ENCODE assay signal across 8 cellular contexts in the genomic region with DNA sequence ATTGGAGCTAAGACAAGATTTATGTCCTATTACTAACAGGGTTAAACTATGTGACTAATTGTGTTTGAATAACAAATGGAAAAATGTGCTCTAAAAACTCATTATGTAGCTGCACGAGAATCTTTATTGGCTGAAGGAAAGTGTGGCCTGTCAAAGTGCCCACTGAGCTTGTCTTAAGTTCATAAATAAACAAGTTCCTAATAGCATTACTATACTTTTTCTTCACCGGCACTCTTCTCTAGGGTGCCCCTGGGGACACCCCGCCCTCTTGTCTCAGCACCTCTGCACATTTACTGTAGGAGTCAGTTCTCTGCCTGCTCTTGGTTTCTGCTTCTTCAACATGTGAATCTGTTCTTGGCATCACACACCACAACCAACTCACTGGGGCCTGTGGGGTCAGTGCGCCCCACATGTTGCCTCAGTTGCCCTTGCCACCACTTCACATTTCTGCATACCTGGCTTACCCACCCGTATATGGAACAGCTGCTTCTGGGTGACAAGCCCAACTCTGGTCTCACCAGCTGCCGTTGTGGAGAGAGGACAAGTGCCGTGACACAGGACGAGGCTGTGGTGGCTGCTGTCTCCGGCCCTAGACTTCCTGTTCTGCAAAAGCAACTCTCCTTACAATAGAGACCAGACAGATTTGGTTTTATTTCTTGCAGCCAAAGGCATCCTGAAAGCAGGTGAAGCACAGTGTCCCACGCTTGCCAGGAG.
DNase-seq lines count a peak whose midpoint lies in the region; ATAC-seq and TF ChIP-seq lines count a peak whose summit lies in the region.

No MANE protein-coding gene starts in this region.

- peaks cover 49% of the 10 kb centered on the region for H3K4me1 Mint-ChIP-seq in activated naive CD8-positive, alpha-beta T cell (ENCODE audit: low read depth)
- peaks cover 49% of the 10 kb centered on the region for H3K4me1 Mint-ChIP-seq in activated naive CD8-positive, alpha-beta T cell treated with anti-CD3 and anti-CD28 coated beads for 36 hours
- peaks cover 45% of the 10 kb centered on the region for H3K4me1 Mint-ChIP-seq in T-helper 17 cell
- H3K4me1 Mint-ChIP-seq in stimulated activated naive CD8-positive, alpha-beta T cell treated with anti-CD3 and anti-CD28 coated beads, Interleukin-15, amount 100 ng/mL, for 72 hours, result peaks cover 68% of the 10 kb centered on the region

- no peak overlapping the region for H3K27ac ChIP-seq in brain microvascular endothelial cell

- H3K9me3 ChIP-seq in T-helper 17 cell (ENCODE audit: control insufficient read depth, low read length, poor library complexity, severe bottlenecking), result no peaks in the 10 kb centered on the region

- in situ Hi-C loops in brain microvascular endothelial cell (cut with HindIII; ENCODE audit: low pct_ligation_motif_present, low sequenced_read_pairs), result no loop called here

- H3K9me3 Mint-ChIP-seq in activated naive CD8-positive, alpha-beta T cell (ENCODE audit: low read depth), result no peaks in the 10 kb centered on the region
- peaks cover 2% of the 10 kb centered on the region for H3K9me3 Mint-ChIP-seq in activated naive CD8-positive, alpha-beta T cell treated with anti-CD3 and anti-CD28 coated beads for 36 hours
- H3K9me3 Mint-ChIP-seq in stimulated activated naive CD8-positive, alpha-beta T cell treated with anti-CD3 and anti-CD28 coated beads, Interleukin-15, amount 100 ng/mL, for 72 hours, result no peaks in the 10 kb centered on the region

- CTCF ChIA-PET in HEK293T (lab: Yijun Ruan, JAX), result no interaction called here

- peak; percentile 44 for ATAC-seq in HG03039 (IDR thresholded peaks at IDR 0.05; ENCODE audit: unreplicated experiment)
- peak; percentile 33 for ATAC-seq in T-helper 17 cell
- peak; percentile 29 for ATAC-seq in stimulated activated naive CD8-positive, alpha-beta T cell treated with anti-CD3 and anti-CD28 coated beads, Interleukin-15, amount 100 ng/mL, for 72 hours

- H3K36me3 ChIP-seq in brain microvascular endothelial cell (replicated peaks), result peaks cover 34% of the 10 kb centered on the region

- peak overlapping the region; percentile 34 for H3K27ac Mint-ChIP-seq in activated naive CD8-positive, alpha-beta T cell
- no peak overlapping the region for H3K27ac Mint-ChIP-seq in activated naive CD8-positive, alpha-beta T cell treated with anti-CD3 and anti-CD28 coated beads for 36 hours
- peak overlapping the region; percentile 67 for H3K27ac Mint-ChIP-seq in T-helper 17 cell
- no peak overlapping the region for H3K27ac Mint-ChIP-seq in stimulated activated naive CD8-positive, alpha-beta T cell treated with anti-CD3 and anti-CD28 coated beads, Interleukin-15, amount 100 ng/mL, for 72 hours

- POLR2A ChIA-PET in HEK293T (lab: Yijun Ruan, JAX), result no interaction called here

- H3K36me3 Mint-ChIP-seq in activated naive CD8-positive, alpha-beta T cell, result no peaks in the 10 kb centered on the region
- H3K36me3 Mint-ChIP-seq in activated naive CD8-positive, alpha-beta T cell treated with anti-CD3 and anti-CD28 coated beads for 36 hours, result peaks cover 2% of the 10 kb centered on the region
- peaks cover 2% of the 10 kb centered on the region for H3K36me3 Mint-ChIP-seq in T-helper 17 cell (ENCODE audit: low read depth)

- no peak overlapping the region for H3K4me3 ChIP-seq in brain microvascular endothelial cell (ENCODE audit: low read depth, low read length)

- H3K4me3 Mint-ChIP-seq in activated naive CD8-positive, alpha-beta T cell, result peak overlapping the region; percentile 49
- no peak overlapping the region for H3K4me3 Mint-ChIP-seq in activated naive CD8-positive, alpha-beta T cell treated with anti-CD3 and anti-CD28 coated beads for 36 hours
- peak overlapping the region; percentile 92 for H3K4me3 Mint-ChIP-seq in T-helper 17 cell
- H3K4me3 Mint-ChIP-seq in stimulated activated naive CD8-positive, alpha-beta T cell treated with anti-CD3 and anti-CD28 coated beads, Interleukin-15, amount 100 ng/mL, for 72 hours, result peak overlapping the region; percentile 9 to 36

- H3K27me3 Mint-ChIP-seq in activated naive CD8-positive, alpha-beta T cell, result no peaks in the 10 kb centered on the region
- H3K27me3 Mint-ChIP-seq in activated naive CD8-positive, alpha-beta T cell treated with anti-CD3 and anti-CD28 coated beads for 36 hours, result no peaks in the 10 kb centered on the region
- peaks cover 2% of the 10 kb centered on the region for H3K27me3 Mint-ChIP-seq in T-helper 17 cell
- no peaks in the 10 kb centered on the region for H3K27me3 Mint-ChIP-seq in stimulated activated naive CD8-positive, alpha-beta T cell treated with anti-CD3 and anti-CD28 coated beads, Interleukin-15, amount 100 ng/mL, for 72 hours

- no peaks in the 10 kb centered on the region for H3K27me3 ChIP-seq in brain microvascular endothelial cell (replicated peaks)

- DNase-seq in activated naive CD8-positive, alpha-beta T cell treated with anti-CD3 and anti-CD28 coated beads for 36 hours, result no peak
- DNase-seq in T-helper 17 cell (no peak), NCI-H2081 treated with DMSO at 0.1 percent for 48 hours (lab: John Stamatoyannopoulos, UW) (no peak), HEK293T (ENCODE audit: extremely low spot score) (no peak), brain microvascular endothelial cell (no peak)
- DNase-seq in stimulated activated naive CD8-positive, alpha-beta T cell treated with anti-CD3 and anti-CD28 coated beads, Interleukin-15, amount 100 ng/mL, for 72 hours, result no peak

- TF ChIP-seq CTCF in brain microvascular endothelial cell (IDR thresholded peaks at IDR 0.05; ENCODE audit: low read depth, low read length, missing control alignments), result no peak

TF ChIP-seq in HEK293T, 16 proteins besides CTCF, POLR2A, EP300 and RAD21:
- no peak for TF ChIP-seq BHLHE40 (IDR thresholded peaks at IDR 0.05; ENCODE audit: borderline replicate concordance)
- no peak for TF ChIP-seq HDGF (IDR thresholded peaks at IDR 0.05; ENCODE audit: borderline replicate concordance)
- TF ChIP-seq NFRKB (IDR thresholded peaks at IDR 0.05), result no peak
- no peak for TF ChIP-seq FOXM1 (IDR thresholded peaks at IDR 0.05; ENCODE audit: borderline replicate concordance)
- no peak for TF ChIP-seq FOXK2 (IDR thresholded peaks at IDR 0.05)
- TF ChIP-seq SP1 (IDR thresholded peaks at IDR 0.05), result no peak

Comparison
In these comparisons a context has a peak if more than half of its experiments do, and no peak if none do; other contexts are left out.
1. H3K27ac Mint-ChIP-seq: peak in activated naive CD8-positive, alpha-beta T cell (single experiment) and T-helper 17 cell (single experiment); none in activated naive CD8-positive, alpha-beta T cell treated with anti-CD3 and anti-CD28 coated beads for 36 hours (single experiment) and stimulated activated naive CD8-positive, alpha-beta T cell treated with anti-CD3 and anti-CD28 coated beads, Interleukin-15, amount 100 ng/mL, for 72 hours (0 of 2).
2. Peak in every context shown above with its lines, with median percentiles within 50 percentile points of each other: ATAC-seq.